9 cellular contexts compared by ENCODE assay signal in the genomic region with DNA sequence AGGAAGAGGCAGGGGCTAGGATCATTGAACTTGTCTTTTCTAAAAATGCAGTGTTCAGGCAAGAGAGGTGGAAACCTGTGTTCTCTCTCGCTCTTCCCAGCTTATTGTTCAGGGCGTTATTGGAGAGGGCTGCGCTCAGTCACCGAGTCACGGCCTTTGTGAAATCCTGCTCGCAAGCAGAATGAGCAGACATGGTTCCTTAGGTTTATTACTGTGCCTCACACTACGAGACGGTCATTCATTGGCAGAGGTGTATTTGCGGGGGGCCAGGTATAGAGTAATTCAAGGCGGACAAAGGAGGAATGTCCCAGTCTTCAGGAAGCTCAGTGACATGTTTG. TPM values are rescaled to one million over a fixed set of nuclear protein-coding genes. Genes with fewer than 3 reads are reported as not detected.
DNase-seq lines count a peak whose midpoint lies in the region; ATAC-seq lines count a peak whose summit lies in the region.
"Had no signal": no experiment of that assay in that cellular context is flagged by ENCODE, and none has a peak within 500 bp of the region (broad histone marks: within the 10 kb centered on the region; RNA-seq: fewer than 3 reads in every experiment).

No MANE protein-coding gene starts in this region.

- ATAC-seq in central memory CD8-positive, alpha-beta T cell (replicated peaks; ENCODE audit: extremely low read depth, poor library complexity, severe bottlenecking) = no peak
- ATAC-seq in HG03159 (IDR thresholded peaks at IDR 0.05; ENCODE audit: unreplicated experiment) = no peak

- peak overlapping the region; percentile 31; the same call in 1 of the 2 replicates for H3K4me3 ChIP-seq in GM08714 (ENCODE audit: low read length)
- peak overlapping the region; percentile 93 for H3K4me3 ChIP-seq in mononuclear cell (ENCODE audit: low read length)

- H3K27ac Mint-ChIP-seq in central memory CD8-positive, alpha-beta T cell (ENCODE audit: low read depth) = peak overlapping the region; percentile 90

- H3K36me3 ChIP-seq in KOPT-K1 (ENCODE audit: insufficient read depth, low read length) = peaks cover 58% of the 10 kb centered on the region

- H3K9me3 ChIP-seq in KOPT-K1 (ENCODE audit: insufficient read depth, low read length, poor library complexity, severe bottlenecking) (no peaks in the 10 kb centered on the region), mononuclear cell (ENCODE audit: low read depth, low read length) (no peaks in the 10 kb centered on the region)

- peaks cover 36% of the 10 kb centered on the region for H3K36me3 Mint-ChIP-seq in central memory CD8-positive, alpha-beta T cell (ENCODE audit: insufficient read depth)

- H3K9me3 Mint-ChIP-seq in central memory CD8-positive, alpha-beta T cell = no peaks in the 10 kb centered on the region

- peak overlapping the region; percentile 69 for H3K27ac ChIP-seq in KOPT-K1 (ENCODE audit: low read depth, low read length, poor library complexity, severe bottlenecking)

- H3K27me3 Mint-ChIP-seq in central memory CD8-positive, alpha-beta T cell = no peaks in the 10 kb centered on the region

- no peak for DNase-seq in central memory CD8-positive, alpha-beta T cell (ENCODE audit: low spot score in 2 of 2)
- no peak for DNase-seq in activated gamma-delta T cell (lab: John Stamatoyannopoulos, UW)
- no peak for DNase-seq in globus pallidus (ENCODE audit: low spot score)
- DNase-seq in hippocampal formation (lab: John Stamatoyannopoulos, UW) = no peak

- peaks cover 14% of the 10 kb centered on the region for H3K4me1 Mint-ChIP-seq in central memory CD8-positive, alpha-beta T cell

- no peaks in the 10 kb centered on the region for H3K27me3 ChIP-seq in mononuclear cell (ENCODE audit: insufficient read depth, low read length)

- H3K4me1 ChIP-seq in mononuclear cell (ENCODE audit: insufficient read depth, low read length) = peaks cover 22% of the 10 kb centered on the region

- H3K4me3 Mint-ChIP-seq in central memory CD8-positive, alpha-beta T cell = peak overlapping the region; percentile 90

RNA-seq across cellular contexts. Expression of a gene that starts 0.6 kb away (rescaled TPM):
- 30.7 TPM for total RNA-seq in mononuclear cell

RNA-seq across cellular contexts. Expression of a gene that starts 37.8 kb away (rescaled TPM):
- 33.7 TPM for total RNA-seq in mononuclear cell

RNA-seq across cellular contexts. Expression of a gene that starts 39.3 kb away (rescaled TPM):
- total RNA-seq in mononuclear cell = not detected
- total RNA-seq: T-helper 2 cell treated with Interferon-gamma antibody and Interleukin-4, amounts not matched to agents 100 ng/mL and 5 ng/mL, for 36 hours had no signal
